In genomic region chr1:187568067-187568466, GRCh38 we compare ENCODE assay signal across 35 cellular contexts.
"Had no signal": no experiment of that assay in that cellular context is flagged by ENCODE, and none has a peak within 500 bp of the region (broad histone marks: within the 10 kb centered on the region; RNA-seq: fewer than 3 reads in every experiment).

No MANE protein-coding gene starts in this region.

- H3K9me3 ChIP-seq: adrenal gland, body of pancreas, breast epithelium had no signal

- FAIRE-seq: astrocyte, colon had no signal

- H3K36me3 Mint-ChIP-seq: activated naive CD4-positive, alpha-beta T cell treated with anti-CD3 and anti-CD28 coated beads, Interleukin-2, amount 50 U/mL, for 72 hours; activated naive CD8-positive, alpha-beta T cell treated with anti-CD3 and anti-CD28 coated beads for 36 hours had no signal

- H3K27ac Mint-ChIP-seq: activated B cell treated with CpG ODN at 0.5 μM for 24 hours; activated CD4-positive, alpha-beta T cell treated with anti-CD3 and anti-CD28 coated beads, Interleukin-2, amount 10 ng/mL, durations not matched to agents 24 days and 14 days; activated CD8-positive, alpha-beta T cell treated with anti-CD3 and anti-CD28 coated beads for 36 hours; activated naive CD4-positive, alpha-beta T cell treated with anti-CD3 and anti-CD28 coated beads for 36 hours; activated naive CD4-positive, alpha-beta T cell treated with anti-CD3 and anti-CD28 coated beads, Interleukin-2, amount 50 U/mL, for 72 hours; activated naive CD8-positive, alpha-beta T cell treated with anti-CD3 and anti-CD28 coated beads for 36 hours; activated T-cell treated with anti-CD3 and anti-CD28 coated beads, Interleukin-2, amount 50 U/mL, for 72 hours; activated T-helper 1 cell treated with anti-CD3 and anti-CD28 coated beads, Interleukin-12 subunit alpha, Interleukin-12 subunit beta, Interleukin-2, Interleukin-4 antibody, amounts not matched to agents 30 ng/mL and 10 ng/mL and 1 ng/mL, durations not matched to agents 14 hours and 24 hours and 36 hours; activated T-helper 17 cell treated with anti-CD3 and anti-CD28 coated beads, Interleukin-2, amount 50 U/mL, for 72 hours; T-helper 1 cell treated with Interleukin-12 subunit alpha and Interleukin-12 subunit beta and Interleukin-4 antibody, amounts not matched to agents 30 μg/mL and 1 μg/mL, for 36 hours; T-helper 2 cell treated with Interferon-gamma antibody and Interleukin-4, amounts not matched to agents 5 μg/mL and 100 μg/mL, for 36 hours had no signal

- H3K4me1 Mint-ChIP-seq: activated B cell treated with CpG ODN at 0.5 μM for 24 hours; activated CD4-positive, alpha-beta T cell treated with anti-CD3 and anti-CD28 coated beads, Interleukin-2, amount 10 ng/mL, durations not matched to agents 24 days and 14 days; activated naive CD8-positive, alpha-beta T cell treated with anti-CD3 and anti-CD28 coated beads for 36 hours; activated T-helper 17 cell treated with anti-CD3 and anti-CD28 coated beads, Interleukin-2, amount 50 U/mL, for 72 hours had no signal

- H3K36me3 ChIP-seq: adrenal gland, brain microvascular endothelial cell, breast epithelium had no signal

- H3K4me3 ChIP-seq: adrenal gland, body of pancreas, breast epithelium had no signal

- H3K27me3 Mint-ChIP-seq: activated B cell treated with CpG ODN at 0.5 μM for 24 hours; activated CD4-positive, alpha-beta T cell treated with anti-CD3 and anti-CD28 coated beads, Interleukin-2, amount 10 ng/mL, durations not matched to agents 24 days and 14 days; activated CD8-positive, alpha-beta T cell treated with anti-CD3 and anti-CD28 coated beads for 36 hours; activated naive CD8-positive, alpha-beta T cell treated with anti-CD3 and anti-CD28 coated beads for 36 hours; activated T-helper 17 cell treated with anti-CD3 and anti-CD28 coated beads, Interleukin-2, amount 50 U/mL, for 72 hours had no signal

- ATAC-seq: activated CD8-positive, alpha-beta T cell treated with anti-CD3 and anti-CD28 coated beads for 36 hours; activated naive CD4-positive, alpha-beta T cell treated with anti-CD3 and anti-CD28 coated beads, Interleukin-2, amount 50 U/mL, for 72 hours; activated T-cell treated with anti-CD3 and anti-CD28 coated beads, Interleukin-2, amount 50 U/mL, for 4 hours; activated T-cell treated with anti-CD3 and anti-CD28 coated beads, Interleukin-2, amount 50 U/mL, for 72 hours; activated T-helper 17 cell treated with anti-CD3 and anti-CD28 coated beads, Interleukin-2, amount 50 U/mL, for 72 hours; body of pancreas had no signal

- DNase-seq: activated B cell treated with CpG ODN at 0.5 μM for 24 hours; activated CD4-positive, alpha-beta T cell treated with anti-CD3 and anti-CD28 coated beads for 4 hours; activated CD4-positive, alpha-beta T cell treated with anti-CD3 and anti-CD28 coated beads, Interleukin-2, amount 10 ng/mL, durations not matched to agents 24 days and 14 days; activated CD4-positive, alpha-beta T cell treated with anti-CD3 and anti-CD28 coated beads, Interleukin-2, amount 50 U/mL, for 1 hour; activated CD4-positive, alpha-beta T cell treated with anti-CD3 and anti-CD28 coated beads, Interleukin-2, amount 50 U/mL, for 48 hours; activated CD4-positive, CD25-positive, alpha-beta regulatory T cell treated with anti-CD3 and anti-CD28 coated beads, Interleukin-2, amount 50 U/mL, for 72 hours; activated CD8-positive, alpha-beta memory T cell treated with anti-CD3 and anti-CD28 coated beads, Interleukin-2, amount 50 U/mL, for 4 hours; activated CD8-positive, alpha-beta T cell treated with anti-CD3 and anti-CD28 coated beads for 36 hours; activated effector memory CD4-positive, alpha-beta T cell treated with anti-CD3 and anti-CD28 coated beads, Interleukin-2, amount 50 U/mL, for 16 hours; activated gamma-delta T cell treated with Interleukin-2 at 50 U/mL for 16 hours; activated naive CD4-positive, alpha-beta T cell; activated naive CD4-positive, alpha-beta T cell treated with anti-CD3 and anti-CD28 coated beads for 36 hours; activated naive CD4-positive, alpha-beta T cell treated with anti-CD3 and anti-CD28 coated beads, Interleukin-2, amount 50 U/mL, for 16 hours; activated naive CD8-positive, alpha-beta T cell treated with anti-CD3 and anti-CD28 coated beads for 36 hours; activated T-cell treated with anti-CD3 and anti-CD28 coated beads for 4 hours; activated T-cell treated with anti-CD3 and anti-CD28 coated beads, Interleukin-2, amount 50 U/mL, for 1 hour; activated T-cell treated with anti-CD3 and anti-CD28 coated beads, Interleukin-2, amount 50 U/mL, for 4 hours; activated T-cell treated with anti-CD3 and anti-CD28 coated beads, Interleukin-2, amount 50 U/mL, for 72 hours; adrenal gland; amniotic stem cell; aorta; body of pancreas; brain microvascular endothelial cell; central memory CD4-positive, alpha-beta T cell; T-helper 2 cell; T-helper 9 cell had no signal

- H3K4me3 Mint-ChIP-seq: activated B cell treated with CpG ODN at 0.5 μM for 24 hours; activated CD4-positive, alpha-beta T cell treated with anti-CD3 and anti-CD28 coated beads, Interleukin-2, amount 10 ng/mL, durations not matched to agents 24 days and 14 days; activated CD8-positive, alpha-beta T cell treated with anti-CD3 and anti-CD28 coated beads for 36 hours; activated naive CD4-positive, alpha-beta T cell treated with anti-CD3 and anti-CD28 coated beads for 36 hours; activated naive CD8-positive, alpha-beta T cell treated with anti-CD3 and anti-CD28 coated beads for 36 hours; activated T-cell treated with anti-CD3 and anti-CD28 coated beads, Interleukin-2, amount 50 U/mL, for 4 hours; activated T-cell treated with anti-CD3 and anti-CD28 coated beads, Interleukin-2, amount 50 U/mL, for 72 hours; activated T-helper 1 cell treated with anti-CD3 and anti-CD28 coated beads, Interleukin-12 subunit alpha, Interleukin-12 subunit beta, Interleukin-2, Interleukin-4 antibody, amounts not matched to agents 30 ng/mL and 10 ng/mL and 1 ng/mL, durations not matched to agents 14 hours and 24 hours and 36 hours; activated T-helper 17 cell treated with anti-CD3 and anti-CD28 coated beads, Interleukin-2, amount 50 U/mL, for 72 hours; T-helper 1 cell treated with Interleukin-12 subunit alpha and Interleukin-12 subunit beta and Interleukin-4 antibody, amounts not matched to agents 30 μg/mL and 1 μg/mL, for 36 hours; T-helper 2 cell treated with Interferon-gamma antibody and Interleukin-4, amounts not matched to agents 5 μg/mL and 100 μg/mL, for 36 hours had no signal

- H3K27me3 ChIP-seq: adrenal gland, body of pancreas, brain microvascular endothelial cell, breast epithelium had no signal

- H3K27ac ChIP-seq: adrenal gland, body of pancreas, brain microvascular endothelial cell, breast epithelium, VCaP had no signal

- H3K9me3 Mint-ChIP-seq: activated CD4-positive, alpha-beta T cell treated with anti-CD3 and anti-CD28 coated beads, Interleukin-2, amount 10 ng/mL, durations not matched to agents 24 days and 14 days; activated naive CD8-positive, alpha-beta T cell treated with anti-CD3 and anti-CD28 coated beads for 36 hours; activated T-cell treated with anti-CD3 and anti-CD28 coated beads, Interleukin-2, amount 50 U/mL, for 4 hours; activated T-helper 1 cell treated with anti-CD3 and anti-CD28 coated beads, Interleukin-12 subunit alpha, Interleukin-12 subunit beta, Interleukin-2, Interleukin-4 antibody, amounts not matched to agents 30 ng/mL and 10 ng/mL and 1 ng/mL, durations not matched to agents 14 hours and 24 hours and 36 hours; activated T-helper 17 cell treated with anti-CD3 and anti-CD28 coated beads, Interleukin-2, amount 50 U/mL, for 72 hours; T-helper 2 cell treated with Interferon-gamma antibody and Interleukin-4, amounts not matched to agents 5 μg/mL and 100 μg/mL, for 36 hours had no signal
